In genomic region chr4:73676881-73677323, GRCh38 we compare ENCODE assay signal across 10 cellular contexts. TPM values are rescaled to one million over a fixed set of nuclear protein-coding genes. Genes with fewer than 3 reads are reported as not detected.
DNase-seq lines count a peak whose midpoint lies in the region; ATAC-seq and TF ChIP-seq lines count a peak whose summit lies in the region.
"Had no signal": no experiment of that assay in that cellular context is flagged by ENCODE, and none has a peak within 500 bp of the region (broad histone marks: within the 10 kb centered on the region; RNA-seq: fewer than 3 reads in every experiment).

No MANE protein-coding gene starts in this region.

- CTCF ChIA-PET in activated CD8-positive, alpha-beta T cell treated with anti-CD3 and anti-CD28 coated beads for 36 hours (lab: Charles Lee): interaction anchor here (1.2 kb wide), 1 partner anchor 13 kb away, joined by 3 read pairs; no protein-coding TSS in a partner anchor

- H3K27me3 ChIP-seq in psoas muscle (ENCODE audit: insufficient read depth in 3 of 3, low read length in 2 of 3): no peaks in the 10 kb centered on the region

- no peak overlapping the region for H3K27ac Mint-ChIP-seq in endothelial cell (ENCODE audit: unreplicated experiment)
- H3K27ac Mint-ChIP-seq in activated CD8-positive, alpha-beta T cell treated with anti-CD3 and anti-CD28 coated beads for 36 hours: no peak overlapping the region

- H3K4me3 ChIP-seq in psoas muscle: no peak overlapping the region
- H3K4me3 ChIP-seq: lung had no signal

- H3K27ac ChIP-seq in psoas muscle: no peak overlapping the region

- H3K36me3 Mint-ChIP-seq in endothelial cell (ENCODE audit: low read depth, unreplicated experiment): no peaks in the 10 kb centered on the region
- no peaks in the 10 kb centered on the region for H3K36me3 Mint-ChIP-seq in activated CD8-positive, alpha-beta T cell treated with anti-CD3 and anti-CD28 coated beads for 36 hours (ENCODE audit: low read depth)

- intact Hi-C loops in psoas muscle (cut with DNase I): no loop called here
- intact Hi-C loops in activated CD8-positive, alpha-beta T cell treated with anti-CD3 and anti-CD28 coated beads for 36 hours (cut with micrococcal nuclease): no loop called here

- DNase-seq in SW480 (ENCODE audit: low spot score) (peak; percentile 62), psoas muscle (no peak), endothelial cell (ENCODE audit: low spot score) (no peak)
- DNase-seq in activated CD8-positive, alpha-beta T cell treated with anti-CD3 and anti-CD28 coated beads for 36 hours: no peak

- TF ChIP-seq CTCF in psoas muscle (IDR thresholded peaks at IDR 0.05): no peak
- TF ChIP-seq CTCF in endothelial cell (IDR thresholded peaks at IDR 0.05; ENCODE audit: unreplicated experiment): no peak
- no peak for TF ChIP-seq CTCF in activated CD8-positive, alpha-beta T cell treated with anti-CD3 and anti-CD28 coated beads for 36 hours (IDR thresholded peaks at IDR 0.05)

- H3K4me1 Mint-ChIP-seq in endothelial cell (ENCODE audit: unreplicated experiment): no peaks in the 10 kb centered on the region
- H3K4me1 Mint-ChIP-seq in activated CD8-positive, alpha-beta T cell treated with anti-CD3 and anti-CD28 coated beads for 36 hours (ENCODE audit: low read depth): no peaks in the 10 kb centered on the region

- no peaks in the 10 kb centered on the region for H3K9me3 ChIP-seq in psoas muscle

- ATAC-seq in GM19467 (IDR thresholded peaks at IDR 0.05; ENCODE audit: unreplicated experiment): peak; percentile 91
- peak; percentile 50 for ATAC-seq in HG03442 (IDR thresholded peaks at IDR 0.05; ENCODE audit: unreplicated experiment)
- peak in 3 of 4 donors; percentile 67 to 78 (median 68) for ATAC-seq in psoas muscle
- no peak for ATAC-seq in activated CD8-positive, alpha-beta T cell treated with anti-CD3 and anti-CD28 coated beads for 36 hours
- ATAC-seq in GM18873 (IDR thresholded peaks at IDR 0.05; ENCODE audit: low FRiP score, unreplicated experiment): no peak
- ATAC-seq in GM18520 (IDR thresholded peaks at IDR 0.05; ENCODE audit: unreplicated experiment): no peak

- WGBS in psoas muscle, 3 donors: 10 to 17% (median 15%) methylated on average over 5 of the region's 5 CpGs

- H3K4me3 Mint-ChIP-seq in endothelial cell (ENCODE audit: unreplicated experiment): no peak overlapping the region
- H3K4me3 Mint-ChIP-seq in activated CD8-positive, alpha-beta T cell treated with anti-CD3 and anti-CD28 coated beads for 36 hours: no peak overlapping the region

- no peaks in the 10 kb centered on the region for H3K27me3 Mint-ChIP-seq in endothelial cell (ENCODE audit: unreplicated experiment)
- H3K27me3 Mint-ChIP-seq in activated CD8-positive, alpha-beta T cell treated with anti-CD3 and anti-CD28 coated beads for 36 hours: no peaks in the 10 kb centered on the region

- H3K4me1 ChIP-seq in psoas muscle: no peaks in the 10 kb centered on the region

- POLR2A ChIA-PET in activated CD8-positive, alpha-beta T cell treated with anti-CD3 and anti-CD28 coated beads for 36 hours (lab: Charles Lee): no interaction called here

- H3K36me3 ChIP-seq in psoas muscle (ENCODE audit: insufficient read depth in 1 of 2, low read depth in 1 of 2): no peaks in the 10 kb centered on the region

- no peaks in the 10 kb centered on the region for H3K9me3 Mint-ChIP-seq in endothelial cell (ENCODE audit: unreplicated experiment)
- H3K9me3 Mint-ChIP-seq in activated CD8-positive, alpha-beta T cell treated with anti-CD3 and anti-CD28 coated beads for 36 hours: no peaks in the 10 kb centered on the region

RNA-seq across cellular contexts. Expression of gene RASSF6, which starts 56.7 kb away (rescaled TPM):
- total RNA-seq in psoas muscle (not detected), endothelial cell (ENCODE audit: unreplicated experiment) (not detected)
- under 1 TPM in 1 of 3 donors, not detected in 2; 0.01 TPM for polyA plus RNA-seq in psoas muscle
- not detected for total RNA-seq in activated CD8-positive, alpha-beta T cell treated with anti-CD3 and anti-CD28 coated beads for 36 hours
- total RNA-seq: activated CD8-positive, alpha-beta memory T cell treated with anti-CD3 and anti-CD28 coated beads for 36 hours had no signal

Comparison
In these comparisons a context has a peak if more than half of its experiments do, and no peak if none do; other contexts are left out.
1. ATAC-seq: peak in GM19467 (single experiment), HG03442 (single experiment) and psoas muscle (3 of 4); none in activated CD8-positive, alpha-beta T cell treated with anti-CD3 and anti-CD28 coated beads for 36 hours (single experiment), GM18873 (single experiment) and GM18520 (single experiment).